Comparison of ENCODE assay signal across 10 cellular contexts in the genomic region with DNA sequence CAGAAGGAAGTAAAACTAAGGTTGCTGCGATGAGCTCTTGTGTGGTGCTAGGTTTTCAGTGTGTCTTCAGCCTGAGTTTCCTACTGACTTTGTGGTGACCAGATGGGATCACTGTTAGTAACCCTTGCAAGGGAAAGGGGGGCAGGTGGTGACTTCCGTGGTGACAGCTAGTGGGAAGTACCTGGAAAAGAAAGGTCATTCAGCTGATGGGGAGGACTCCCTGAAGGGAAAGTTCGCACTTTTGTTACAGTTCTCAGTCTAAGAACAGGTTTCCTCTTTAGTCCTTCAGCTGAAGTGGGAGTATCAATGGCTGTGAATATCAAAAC. TPM values are rescaled to one million over a fixed set of nuclear protein-coding genes. Genes with fewer than 3 reads are reported as not detected.
DNase-seq lines count a peak whose midpoint lies in the region; ATAC-seq and TF ChIP-seq lines count a peak whose summit lies in the region.
"Had no signal": no experiment of that assay in that cellular context is flagged by ENCODE, and none has a peak within 500 bp of the region (broad histone marks: within the 10 kb centered on the region; RNA-seq: fewer than 3 reads in every experiment).

No MANE protein-coding gene starts in this region.

- H3K36me3 Mint-ChIP-seq in activated T-cell treated with anti-CD3 and anti-CD28 coated beads, Interleukin-2, amount 50 U/mL, for 72 hours (ENCODE audit: insufficient read depth in 2 of 2), result peaks cover 2 to 10% of the 10 kb centered on the region in 2 donors
- H3K36me3 Mint-ChIP-seq in neural crest cell (ENCODE audit: low read depth), result no peaks in the 10 kb centered on the region

- no peak overlapping the region for H2AFZ ChIP-seq in trophoblast cell (ENCODE audit: insufficient read depth, low read length, poor library complexity)

- H3K27me3 Mint-ChIP-seq in activated T-cell treated with anti-CD3 and anti-CD28 coated beads, Interleukin-2, amount 50 U/mL, for 72 hours (ENCODE audit: low read depth), result no peaks in the 10 kb centered on the region
- no peaks in the 10 kb centered on the region for H3K27me3 Mint-ChIP-seq in neural crest cell (ENCODE audit: low read depth)

- H3K79me1 ChIP-seq in trophoblast cell (ENCODE audit: low read length), result peaks cover 7% of the 10 kb centered on the region

- peaks cover 21% of the 10 kb centered on the region for H3K36me3 ChIP-seq in HUES48 (ENCODE audit: control insufficient read depth, insufficient read depth, low read length)
- no peaks in the 10 kb centered on the region for H3K36me3 ChIP-seq in trophoblast cell (ENCODE audit: control insufficient read depth in 1 of 2, insufficient read depth in 2 of 2, low read length in 2 of 2)
- no peaks in the 10 kb centered on the region for H3K36me3 ChIP-seq in aorta (ENCODE audit: control insufficient read depth in 1 of 2, insufficient read depth in 2 of 2, low read length in 1 of 2)
- H3K36me3 ChIP-seq: thyroid gland had no signal

- no peak for TF ChIP-seq CTCF in neural crest cell (conservative IDR thresholded peaks at IDR 0.05)

- H3K4me1 Mint-ChIP-seq in activated T-cell treated with anti-CD3 and anti-CD28 coated beads, Interleukin-2, amount 50 U/mL, for 72 hours (ENCODE audit: low read depth), result peaks cover 56% of the 10 kb centered on the region
- H3K4me1 Mint-ChIP-seq in neural crest cell, result peaks cover 29% of the 10 kb centered on the region

- WGBS in trophoblast cell (ENCODE audit: extremely low coverage, insufficient coverage, insufficient read length), result no CpG with 5 or more reads among the region's 3 CpGs
- WGBS in aorta, 2 donors, result 61 to 70% methylated on average over 3 of the region's 3 CpGs

- DNase-seq in activated T-cell treated with anti-CD3 and anti-CD28 coated beads, Interleukin-2, amount 50 U/mL, for 72 hours, result peak in 1 of 2 donors; percentile 54
- DNase-seq in neural crest cell (ENCODE audit: low read depth, low spot score) (no peak), trophoblast cell (no peak), head of caudate nucleus (no peak), aorta (no peak), NCI-H1417 treated with DMSO at 0.1 percent for 48 hours (lab: John Stamatoyannopoulos, UW) (no peak)
- DNase-seq: thyroid gland had no signal

- H3K27ac ChIP-seq in HUES48 (ENCODE audit: low read depth, low read length), result no peak overlapping the region
- no peak overlapping the region for H3K27ac ChIP-seq in trophoblast cell (ENCODE audit: low read depth, low read length)
- no peak overlapping the region for H3K27ac ChIP-seq in aorta (ENCODE audit: low read depth in 1 of 2, low read length in 2 of 2)
- H3K27ac ChIP-seq: thyroid gland had no signal

- H3K9me3 ChIP-seq in HUES48 (ENCODE audit: control insufficient read depth, insufficient read depth, low read length), result no peaks in the 10 kb centered on the region
- H3K9me3 ChIP-seq in trophoblast cell (ENCODE audit: insufficient read depth, low read depth, low read length), result no peaks in the 10 kb centered on the region
- no peaks in the 10 kb centered on the region for H3K9me3 ChIP-seq in aorta (ENCODE audit: control insufficient read depth, low read length)
- H3K9me3 ChIP-seq: thyroid gland had no signal

- no peak overlapping the region for H2BK120ac ChIP-seq in trophoblast cell (ENCODE audit: insufficient read depth, low read length, poor library complexity)

- no peak overlapping the region for H2AK5ac ChIP-seq in trophoblast cell (ENCODE audit: low read length)

- H3K4ac ChIP-seq in trophoblast cell (ENCODE audit: low read depth, low read length), result no peak overlapping the region

- no peak overlapping the region for H3K14ac ChIP-seq in trophoblast cell (ENCODE audit: low read length)

- H3K4me3 Mint-ChIP-seq in activated T-cell treated with anti-CD3 and anti-CD28 coated beads, Interleukin-2, amount 50 U/mL, for 72 hours, result peak overlapping the region; percentile 91 to 98
- H3K4me3 Mint-ChIP-seq in neural crest cell, result peak overlapping the region; percentile 93

- H3K27me3 ChIP-seq in HUES48 (ENCODE audit: control insufficient read depth, insufficient read depth, low read length), result no peaks in the 10 kb centered on the region
- H3K27me3 ChIP-seq in trophoblast cell (ENCODE audit: insufficient read depth, low read length), result no peaks in the 10 kb centered on the region
- no peaks in the 10 kb centered on the region for H3K27me3 ChIP-seq in aorta (ENCODE audit: control insufficient read depth in 1 of 2, insufficient read depth in 2 of 2, low read length in 1 of 2)
- H3K27me3 ChIP-seq: thyroid gland had no signal

- no peak overlapping the region for H4K12ac ChIP-seq in trophoblast cell (ENCODE audit: low read depth, low read length)

- no peak overlapping the region for H2BK5ac ChIP-seq in trophoblast cell (ENCODE audit: low read depth, low read length, poor library complexity)

- H3K9ac ChIP-seq in HUES48 (ENCODE audit: low read depth, low read length) (no peak overlapping the region), trophoblast cell (ENCODE audit: low read length) (no peak overlapping the region)

- peak in 1 of 2 donors; percentile 41 for ATAC-seq in activated T-cell treated with anti-CD3 and anti-CD28 coated beads, Interleukin-2, amount 50 U/mL, for 72 hours (replicated peaks in 1 of 2)
- ATAC-seq in aorta (ENCODE audit: low FRiP score), result no peak

- H3K4me2 ChIP-seq in trophoblast cell (ENCODE audit: low read length), result no peak overlapping the region

- intact Hi-C loops in head of caudate nucleus (cut with DNase I), result no loop called here
- intact Hi-C loops in aorta (cut with DNase I), result no loop called here

- no peak overlapping the region for H4K8ac ChIP-seq in trophoblast cell (ENCODE audit: low read depth, low read length)

- peak overlapping the region; percentile 99 for H3K27ac Mint-ChIP-seq in activated T-cell treated with anti-CD3 and anti-CD28 coated beads, Interleukin-2, amount 50 U/mL, for 72 hours
- H3K27ac Mint-ChIP-seq in neural crest cell (ENCODE audit: unreplicated experiment), result no peak overlapping the region

- no peak overlapping the region for H2BK12ac ChIP-seq in trophoblast cell (ENCODE audit: low read length)

- H4K91ac ChIP-seq in trophoblast cell (ENCODE audit: low read depth, low read length), result no peak overlapping the region

- H3K4me1 ChIP-seq in HUES48 (ENCODE audit: control insufficient read depth, insufficient read depth, low read length) (peaks cover 14% of the 10 kb centered on the region), trophoblast cell (ENCODE audit: control insufficient read depth in 1 of 2, insufficient read depth in 2 of 2, low read length in 2 of 2) (peaks cover 2 to 11% of the 10 kb centered on the region in 2 experiments), aorta (ENCODE audit: control insufficient read depth in 1 of 2, insufficient read depth in 2 of 2, low read length in 2 of 2) (no peaks in the 10 kb centered on the region)

- H3K23ac ChIP-seq in trophoblast cell (ENCODE audit: low read length), result no peak overlapping the region

- no peaks in the 10 kb centered on the region for H3K9me3 Mint-ChIP-seq in activated T-cell treated with anti-CD3 and anti-CD28 coated beads, Interleukin-2, amount 50 U/mL, for 72 hours
- no peaks in the 10 kb centered on the region for H3K9me3 Mint-ChIP-seq in neural crest cell

- H3K4me3 ChIP-seq in GM08714 (ENCODE audit: low read length), result peak overlapping the region; percentile 29; the same call in 1 of the 2 replicates
- H3K4me3 ChIP-seq in HUES48 (ENCODE audit: low read depth, low read length), result 0 out of 2 replicates have a peak overlapping the region, but pooled peaks have one; percentile 96
- H3K4me3 ChIP-seq in trophoblast cell (ENCODE audit: low read depth, low read length), result no peak overlapping the region
- H3K4me3 ChIP-seq in aorta (ENCODE audit: low read length in 2 of 2), result no peak overlapping the region
- H3K4me3 ChIP-seq: thyroid gland had no signal

- H3K79me2 ChIP-seq in trophoblast cell (ENCODE audit: control insufficient read depth, insufficient read depth, low read length, poor library complexity), result peaks cover 6% of the 10 kb centered on the region

- no peak overlapping the region for H3K18ac ChIP-seq in trophoblast cell (ENCODE audit: low read length)

RNA-seq across cellular contexts. Expression of a gene that starts 2.1 kb away (rescaled TPM):
- total RNA-seq in activated T-cell treated with anti-CD3 and anti-CD28 coated beads, Interleukin-2, amount 50 U/mL, for 72 hours, result 100 to 1,000 TPM; 125 to 140 TPM
- total RNA-seq in neural crest cell (58.9 and 59.6 TPM in 2 replicates), aorta (10 to 100 TPM; 26.0 to 30.4 TPM)
- polyA plus RNA-seq in trophoblast cell (2013), result 9.9 and 10.0 TPM in 2 replicates
- 1 to 10 TPM; 2.9 to 8.3 TPM for polyA plus RNA-seq in aorta

RNA-seq across cellular contexts. Expression of a gene that starts 43.4 kb away (rescaled TPM):
- total RNA-seq in activated T-cell treated with anti-CD3 and anti-CD28 coated beads, Interleukin-2, amount 50 U/mL, for 72 hours, result 1 to 10 TPM; 5.9 to 8.0 TPM
- total RNA-seq in neural crest cell, result 21.0 and 23.1 TPM in 2 replicates
- 7.2 and 7.3 TPM in 2 replicates for polyA plus RNA-seq in trophoblast cell (2013)
- 10 to 100 TPM in 1 of 2 donors, 1 to 10 TPM in 1; 6.1 to 10.3 TPM for total RNA-seq in aorta
- polyA plus RNA-seq in aorta, result 1 to 10 TPM; 2.3 to 9.0 TPM

RNA-seq across cellular contexts. Expression of a gene that starts 47.8 kb away (rescaled TPM):
- total RNA-seq in activated T-cell treated with anti-CD3 and anti-CD28 coated beads, Interleukin-2, amount 50 U/mL, for 72 hours, result under 1 TPM; 0.44 to 0.46 TPM
- total RNA-seq in neural crest cell, result 1.1 and 2.0 TPM in 2 replicates
- polyA plus RNA-seq in trophoblast cell (2013), result 2.6 and 3.3 TPM in 2 replicates
- 1 to 10 TPM in 1 of 2 donors, not detected in 1; 1.0 TPM for total RNA-seq in aorta
- polyA plus RNA-seq in aorta, result under 1 TPM in 1 of 2 donors, not detected in 1; 0.03 TPM
- total RNA-seq: posterior vena cava had no signal

Comparison
In these comparisons a context has a peak if more than half of its experiments do, and no peak if none do; other contexts are left out.
1. H3K4me3 ChIP-seq: peak in GM08714 (single experiment) and HUES48 (single experiment); none in trophoblast cell (single experiment) and aorta (0 of 2).